ENCODE assay signal across 12 cellular contexts in genomic region chr16:76941091-76941490, GRCh38.
DNase-seq lines count a peak whose midpoint lies in the region; FAIRE-seq and TF ChIP-seq lines count a peak whose summit lies in the region.
"Had no signal": no experiment of that assay in that cellular context is flagged by ENCODE, and none has a peak within 500 bp of the region (broad histone marks: within the 10 kb centered on the region; RNA-seq: fewer than 3 reads in every experiment).

No MANE protein-coding gene starts in this region.

- DNase-seq in DMS 273 (lab: John Stamatoyannopoulos, UW; ENCODE audit: unreplicated experiment) (peak; percentile 6), DMS 273 treated with DMSO at 0.1 percent for 48 hours (lab: John Stamatoyannopoulos, UW) (no peak), HT1080 (ENCODE audit: low read depth) (peak; percentile 4), NCI-H69 (lab: John Stamatoyannopoulos, UW) (peak; percentile 2), iris pigment epithelial cell (ENCODE audit: low read depth) (peak; percentile 59), D721Med (ENCODE audit: insufficient read length, low spot score) (no peak), HTR-8/SVneo (ENCODE audit: insufficient read length, low spot score) (no peak)
- DNase-seq: CD4-positive, CD25-positive, alpha-beta regulatory T cell; DMS53; HCEC 1CT; HFFc6; KBM-7 had no signal

- FAIRE-seq in D721Med (lab: Jason Lieb, UNC) (no peak), HTR-8/SVneo (lab: Jason Lieb, UNC) (no peak)

- no peak for TF ChIP-seq CTCF in D721Med (IDR thresholded peaks at IDR 0.05; ENCODE audit: insufficient read depth, missing control alignments)

Comparison
In these comparisons a context has a peak if more than half of its experiments do, and no peak if none do; other contexts are left out.
1. DNase-seq: peak in DMS 273 (single experiment), HT1080 (single experiment), NCI-H69 (single experiment) and iris pigment epithelial cell (single experiment); none in DMS 273 treated with DMSO at 0.1 percent for 48 hours (single experiment), D721Med (single experiment) and HTR-8/SVneo (single experiment).